ENCODE assay signal across 9 cellular contexts in genomic region chr10:89332092-89332633, GRCh38. TPM values are rescaled to one million over a fixed set of nuclear protein-coding genes. Genes with fewer than 3 reads are reported as not detected.
DNase-seq lines count a peak whose midpoint lies in the region; ATAC-seq, FAIRE-seq and TF ChIP-seq lines count a peak whose summit lies in the region.
"Had no signal": no experiment of that assay in that cellular context is flagged by ENCODE, and none has a peak within 500 bp of the region (broad histone marks: within the 10 kb centered on the region; RNA-seq: fewer than 3 reads in every experiment).

No MANE protein-coding gene starts in this region.

- peak overlapping the region; percentile 23 for H3K27ac ChIP-seq in AG04450 (ENCODE audit: low read depth, low read length)

- H3K9me3 Mint-ChIP-seq in T-cell (no peaks in the 10 kb centered on the region), naive B cell (no peaks in the 10 kb centered on the region)

- TF ChIP-seq CTCF in AG04450 (IDR thresholded peaks at IDR 0.05; ENCODE audit: low read depth, low read length) = no peak

- FAIRE-seq in endometrium (lab: Jason Lieb, UNC) = peak; percentile 72

- peak overlapping the region; percentile 80 to 81 (median 80) for H3K4me3 Mint-ChIP-seq in T-cell
- H3K4me3 Mint-ChIP-seq in naive B cell = peak overlapping the region; percentile 80 to 92 (median 86)

- H3K27ac Mint-ChIP-seq in T-cell = peak overlapping the region; percentile 91
- H3K27ac Mint-ChIP-seq in naive B cell = peak overlapping the region; percentile 79 to 98 (median 96)

- H3K4me1 Mint-ChIP-seq in T-cell = peaks cover 76 to 90% (median 88%) of the 10 kb centered on the region in 3 donors
- peaks cover 31 to 77% (median 55%) of the 10 kb centered on the region in 3 donors for H3K4me1 Mint-ChIP-seq in naive B cell

- no peaks in the 10 kb centered on the region for H3K9me3 ChIP-seq in AG04450 (ENCODE audit: control insufficient read depth, insufficient read depth, low read length)

- H3K36me3 Mint-ChIP-seq in T-cell (peaks cover 5% of the 10 kb centered on the region), naive B cell (no peaks in the 10 kb centered on the region)

- CTCF ChIA-PET in AG04450 (lab: Charles Lee) = interaction anchor here (1.8 to 1.9 kb wide), 2 partner anchors 38 to 302 kb away, joined by 5 to 6 read pairs; no protein-coding TSS in a partner anchor
- CTCF ChIA-PET in T-cell (lab: Charles Lee) = interaction anchor here (0.6 to 2.0 kb wide), 9 partner anchors 10 to 248 kb away, joined by 3 to 15 read pairs (median 4); partner anchors contain the start of genes IFIT1 (in 1 of the 2), IFIT2 (in 1 of the 2), IFIT5 (in 1 of the 2) and LIPA (in 1 of the 2)

- ATAC-seq in GM18868 (IDR thresholded peaks at IDR 0.05; ENCODE audit: unreplicated experiment) (peak; percentile 40), HG03139 (IDR thresholded peaks at IDR 0.05; ENCODE audit: unreplicated experiment) (peak; percentile 33), T-cell (replicated peaks in 1 of 4) (peak; percentile 37 to 47 (median 39)), naive B cell (ENCODE audit: low read depth in 2 of 2) (peak; percentile 47 to 62)
- ATAC-seq: HCT116 had no signal

- POLR2A ChIA-PET in AG04450 (lab: Yijun Ruan, JAX) (no interaction called here), T-cell (lab: Charles Lee) (interaction anchor here (0.6 to 1.4 kb wide), 9 partner anchors 26 to 341 kb away, joined by 3 to 6 read pairs (median 4); partner anchors contain the start of genes IFIT2 (in 2 of the 2) and IFIT1 (in 1 of the 2))

- H3K4me3 ChIP-seq in AG04450 (ENCODE audit: low read depth, low read length) = peak overlapping the region; percentile 42

- H3K27me3 Mint-ChIP-seq in T-cell (no peaks in the 10 kb centered on the region), naive B cell (no peaks in the 10 kb centered on the region)

- DNase-seq in AG04450 (ENCODE audit: low read depth, low spot score) (no peak), T-cell (peak in 17 of 34 experiments; percentile 5 to 50 (median 29)), naive B cell (peak; percentile 64), NCI-H2196 treated with DMSO at 0.1 percent for 48 hours (lab: John Stamatoyannopoulos, UW; ENCODE audit: unreplicated experiment) (no peak), GDM1 (lab: John Stamatoyannopoulos, UW) (no peak)

- no peaks in the 10 kb centered on the region for H3K27me3 ChIP-seq in AG04450 (ENCODE audit: control insufficient read depth, insufficient read depth, low read length)

RNA-seq across cellular contexts. Expression of gene IFIT3, which starts 4.4 kb away (rescaled TPM):
- 6.3 and 8.7 TPM in 2 replicates for polyA plus RNA-seq in AG04450 (2011; rRNA removed)
- polyA minus RNA-seq in AG04450 (2011; rRNA and poly(A)+ RNA removed) = 3.0 and 5.1 TPM in 2 replicates
- total RNA-seq in T-cell = 1 to 10 TPM; 2.3 to 4.4 (median 3.9) TPM
- 10 to 100 TPM in 2 of 6 donors, 1 to 10 TPM in 4; 3.5 to 27.2 (median 7.3) TPM for polyA plus RNA-seq in naive B cell (ENCODE audit: low read depth in 6 of 6)

RNA-seq across cellular contexts. Expression of gene IFIT2, which starts 30.3 kb away (rescaled TPM):
- polyA plus RNA-seq in AG04450 (2011; rRNA removed) (2.9 and 3.8 TPM in 2 replicates), naive B cell (ENCODE audit: low read depth in 6 of 6) (10 to 100 TPM in 5 of 6 donors, 1 to 10 TPM in 1; 9.4 to 22.7 (median 14.0) TPM)
- 1.6 and 2.4 TPM in 2 replicates for polyA minus RNA-seq in AG04450 (2011; rRNA and poly(A)+ RNA removed)
- 10 to 100 TPM in 1 of 5 donors, 1 to 10 TPM in 4; 6.4 to 13.9 (median 6.8) TPM for total RNA-seq in T-cell

RNA-seq across cellular contexts. Expression of gene IFIT1B, which starts 45.7 kb away (rescaled TPM):
- polyA plus RNA-seq in AG04450 (2011; rRNA removed) (not detected in 2 replicates), naive B cell (ENCODE audit: low read depth in 6 of 6) (under 1 TPM in 2 of 6 donors, not detected in 4; 0.12 to 0.15 TPM)
- not detected in 2 replicates for polyA minus RNA-seq in AG04450 (2011; rRNA and poly(A)+ RNA removed)
- not detected for total RNA-seq in T-cell
